Comparison of ENCODE assay signal across 8 cellular contexts in genomic region chr11:86938900-86939880, GRCh38. TPM values are rescaled to one million over a fixed set of nuclear protein-coding genes. Genes with fewer than 3 reads are reported as not detected.
DNase-seq lines count a peak whose midpoint lies in the region; ATAC-seq and TF ChIP-seq lines count a peak whose summit lies in the region.

No MANE protein-coding gene starts in this region.

- peak; percentile 73 for ATAC-seq in HCT116
- ATAC-seq in WTC11: peak; percentile 49

- no peak overlapping the region for H3K4me2 ChIP-seq in HCT116 (ENCODE audit: low read length)

- no TSS peak for BruUV-seq in HCT116 (replicated peaks; lab: Mats Ljungman, UMichigan)

- no peak for TF ChIP-seq POLR2A in HCT116 (IDR thresholded peaks at IDR 0.05; ENCODE audit: borderline replicate concordance, extremely low read depth, insufficient read depth, insufficient read length)

- TF ChIP-seq CTCF in HCT116 (IDR thresholded peaks at IDR 0.05 in 2 of 3, conservative IDR thresholded peaks at IDR 0.05 in 1 of 3; ENCODE audit: borderline replicate concordance in 1 of 3, insufficient read depth in 1 of 3, low read depth in 2 of 3, low read length in 2 of 3): peak; percentile 57 to 65 (median 61); a peak in 5 of 6 replicates
- peak; percentile 55 for TF ChIP-seq CTCF in WTC11 (IDR thresholded peaks at IDR 0.05)

- CTCF ChIA-PET in HCT116 (lab: Charles Lee): interaction anchor here (0.6 to 2.9 kb wide), 16 partner anchors 8 to 1378 kb away, joined by 3 to 20 read pairs (median 4); partner anchors contain the start of gene FZD4
- CTCF ChIA-PET in WTC11 (lab: Charles Lee): interaction anchor here (0.5 to 2.8 kb wide), 30 partner anchors 8 to 1032 kb away, joined by 3 to 34 read pairs (median 4); partner anchors contain the start of gene FZD4

- H3K4me3 ChIP-seq in HCT116 (replicated peaks in 1 of 2; ENCODE audit: low read depth in 1 of 2, low read length in 2 of 2) (no peak overlapping the region), subcutaneous abdominal adipose tissue (ENCODE audit: low read depth in 1 of 5, low read length in 5 of 5) (no peak overlapping the region)

- H3K36me3 ChIP-seq in HCT116 (ENCODE audit: control insufficient read depth in 1 of 2, insufficient read depth in 2 of 2, low read length in 2 of 2) (no peaks in the 10 kb centered on the region), subcutaneous abdominal adipose tissue (ENCODE audit: control insufficient read depth in 5 of 5, insufficient read depth in 5 of 5, low read length in 5 of 5) (peaks cover 3 to 16% (median 10%) of the 10 kb centered on the region in 5 donors)

- RAD21 ChIA-PET in HCT116 (lab: Charles Lee; ENCODE audit: low non-redundant PET in 1 of 2, low total read pairs in 2 of 2, uncharacterized antibody in 2 of 2, unreplicated experiment in 2 of 2): interaction anchor here (0.6 to 1.7 kb wide), 4 partner anchors 21 to 482 kb away, joined by 3 to 5 read pairs (median 4); no protein-coding TSS in a partner anchor

- H3K27me3 Mint-ChIP-seq in WTC11 (ENCODE audit: low read depth): no peaks in the 10 kb centered on the region

- no peaks in the 10 kb centered on the region for H3K27me3 ChIP-seq in HCT116 (ENCODE audit: insufficient read depth, low read length)
- H3K27me3 ChIP-seq in subcutaneous abdominal adipose tissue (ENCODE audit: control insufficient read depth in 5 of 5, insufficient read depth in 4 of 5, low read length in 5 of 5): no peaks in the 10 kb centered on the region

- H2AFZ ChIP-seq in HCT116 (ENCODE audit: low read depth, low read length, poor library complexity, severe bottlenecking): no peak overlapping the region

- no peak overlapping the region for H3K9ac ChIP-seq in HCT116 (ENCODE audit: low read length)
- peak overlapping the region in 4 of 5 donors; percentile 16 to 49 (median 29) for H3K9ac ChIP-seq in subcutaneous abdominal adipose tissue (ENCODE audit: low read length in 5 of 5)

- no peaks in the 10 kb centered on the region for H3K9me2 ChIP-seq in HCT116 (ENCODE audit: insufficient read depth)

- no peak overlapping the region for H3K4me3 Mint-ChIP-seq in WTC11

- no peaks in the 10 kb centered on the region for H3K9me3 Mint-ChIP-seq in WTC11

- no peaks in the 10 kb centered on the region for H3K4me1 ChIP-seq in HCT116 (ENCODE audit: control insufficient read depth in 1 of 2, insufficient read depth in 2 of 2, low read length in 2 of 2)
- peaks cover 10 to 72% (median 69%) of the 10 kb centered on the region in 5 donors for H3K4me1 ChIP-seq in subcutaneous abdominal adipose tissue (ENCODE audit: control insufficient read depth in 5 of 5, insufficient read depth in 5 of 5, low read length in 5 of 5)

- H3K27ac ChIP-seq in HCT116 (ENCODE audit: low read depth, low read length) (no peak overlapping the region), subcutaneous abdominal adipose tissue (ENCODE audit: low read depth, low read length) (peak overlapping the region; percentile 85)

- H3K9me3 ChIP-seq in HCT116 (ENCODE audit: control insufficient read depth in 1 of 2, insufficient read depth in 1 of 2, low read depth in 1 of 2, low read length in 2 of 2) (no peaks in the 10 kb centered on the region), subcutaneous abdominal adipose tissue (ENCODE audit: control insufficient read depth in 5 of 5, low read length in 5 of 5) (no peaks in the 10 kb centered on the region)

- intact Hi-C loops in HCT116 (cut with micrococcal nuclease): loop anchor here (1.0 to 5.0 kb wide), 3 partner anchors 351 to 482 kb away; no protein-coding TSS in a partner anchor

- TF ChIP-seq RAD21 in HCT116 (IDR thresholded peaks at IDR 0.05; ENCODE audit: low read depth): peak; percentile 77

- peak overlapping the region; percentile 86; the same call in 1 of the 2 replicates for H3K27ac Mint-ChIP-seq in WTC11

- peaks cover 40% of the 10 kb centered on the region for H3K4me1 Mint-ChIP-seq in WTC11

- no peaks in the 10 kb centered on the region for H3K79me2 ChIP-seq in HCT116 (ENCODE audit: insufficient read depth, low read length)

- H4K20me1 ChIP-seq in HCT116 (ENCODE audit: insufficient read depth): no peaks in the 10 kb centered on the region

- no peaks in the 10 kb centered on the region for H3K36me3 Mint-ChIP-seq in WTC11

- POLR2A ChIA-PET in HCT116 (lab: Charles Lee): no interaction called here
- POLR2A ChIA-PET in WTC11 (lab: Charles Lee): interaction anchor here (0.5 to 0.9 kb wide), 2 partner anchors 18 to 98 kb away, joined by 3 to 4 read pairs; partner anchors contain the start of gene TMEM135

- peak; percentile 35 for DNase-seq in GM03348 (ENCODE audit: low spot score)
- DNase-seq in HCT116 (ENCODE audit: low read depth, low spot score): peak; percentile 37
- DNase-seq in NCI-H2029 (lab: John Stamatoyannopoulos, UW): peak; percentile 62
- no peak for DNase-seq in WTC11 (ENCODE audit: low spot score)
- DNase-seq in iPS-NIHi11 (ENCODE audit: low spot score): peak; percentile 34
- DNase-seq in stimulated activated CD4-positive, alpha-beta T cell treated with anti-CD3 and anti-CD28 coated beads, Interleukin-15, amount 100 ng/mL, for 24 hours: no peak
- no peak for DNase-seq in cerebellar nuclear complex (lab: John Stamatoyannopoulos, UW)

TF ChIP-seq in HCT116, 20 proteins besides CTCF, POLR2A, EP300 and RAD21 (continues in another document):
- TF ChIP-seq ZFX (IDR thresholded peaks at IDR 0.05): no peak
- TF ChIP-seq ZNF274 (IDR thresholded peaks at IDR 0.05; ENCODE audit: low read depth, low read length): no peak
- TF ChIP-seq EZH2 (IDR thresholded peaks at IDR 0.05): no peak
- no peak for TF ChIP-seq CBX3 (IDR thresholded peaks at IDR 0.05; ENCODE audit: low read depth)
- no peak for TF ChIP-seq JUND (IDR thresholded peaks at IDR 0.05)
- no peak for TF ChIP-seq EGR1 (IDR thresholded peaks at IDR 0.05; ENCODE audit: low read depth)
- TF ChIP-seq EZH2phosphoT487 (IDR thresholded peaks at IDR 0.05; ENCODE audit: borderline replicate concordance): no peak
- no peak for TF ChIP-seq SP1 (IDR thresholded peaks at IDR 0.05; ENCODE audit: low read depth)
- no peak for TF ChIP-seq REST (IDR thresholded peaks at IDR 0.05; ENCODE audit: low read depth)

TF ChIP-seq in WTC11, 78 proteins besides CTCF, POLR2A, EP300 and RAD21:
- no peak for TF ChIP-seq MYBL2 (CRISPR knock-in tag; IDR thresholded peaks at IDR 0.05)
- no peak for TF ChIP-seq EMX1 (CRISPR knock-in tag; IDR thresholded peaks at IDR 0.05)

RNA-seq across cellular contexts. Expression of gene FZD4, which starts 16.0 kb away (rescaled TPM):
- total RNA-seq in HCT116 (2021; ENCODE audit: unreplicated experiment): 4.4 TPM
- polyA plus RNA-seq in HCT116 (2012): 1.0 and 1.5 TPM in 2 replicates
- total RNA-seq in WTC11 (2021): 7.7 to 9.8 TPM (median 9.2 TPM) in 3 replicates

Comparison
In these comparisons a context has a peak if more than half of its experiments do, and no peak if none do; other contexts are left out.
1. DNase-seq: peak in GM03348 (single experiment), HCT116 (single experiment), NCI-H2029 (single experiment) and iPS-NIHi11 (single experiment); none in WTC11 (single experiment), stimulated activated CD4-positive, alpha-beta T cell treated with anti-CD3 and anti-CD28 coated beads, Interleukin-15, amount 100 ng/mL, for 24 hours (single experiment) and cerebellar nuclear complex (0 of 2).